ENCODE assay signal across 8 cellular contexts in genomic region chr2:20425371-20425881, GRCh38. TPM values are rescaled to one million over a fixed set of nuclear protein-coding genes. Genes with fewer than 3 reads are reported as not detected.
DNase-seq lines count a peak whose midpoint lies in the region; ATAC-seq, FAIRE-seq and TF ChIP-seq lines count a peak whose summit lies in the region.

No MANE protein-coding gene starts in this region.

- H3K4me2 ChIP-seq in astrocyte (ENCODE audit: low read length) (peak overlapping the region; percentile 60), osteoblast (ENCODE audit: insufficient read depth, low read length) (peak overlapping the region; percentile 42), Karpas-422 (ENCODE audit: low read depth, low read length, poor library complexity, severe bottlenecking) (no peak overlapping the region)

- H3K9me3 Mint-ChIP-seq in astrocyte (ENCODE audit: unreplicated experiment) = peaks cover 2% of the 10 kb centered on the region

- H3K9ac ChIP-seq in astrocyte (ENCODE audit: low read length) (no peak overlapping the region), Karpas-422 (ENCODE audit: low read length) (no peak overlapping the region)

- FAIRE-seq in astrocyte (lab: Jason Lieb, UNC) = no peak

- peak; percentile 49 for DNase-seq in GM06990 (ENCODE audit: extremely low read depth, insufficient read length)
- DNase-seq in astrocyte (ENCODE audit: low read depth) = peak; percentile 64
- DNase-seq in osteoblast (ENCODE audit: insufficient read length, low spot score, missing footprints) = peak; percentile 86
- no peak for DNase-seq in NCI-H2171 treated with DMSO at 0.1 percent for 48 hours (lab: John Stamatoyannopoulos, UW)
- no peak for DNase-seq in SKM-1 treated with dmso at 0.1 percent for 144 hours (lab: John Stamatoyannopoulos, UW; ENCODE audit: unreplicated experiment)
- DNase-seq in Karpas-422 = no peak

- H3K4me1 ChIP-seq in astrocyte (ENCODE audit: insufficient read depth, low read length) = peaks cover 25% of the 10 kb centered on the region
- H3K4me1 ChIP-seq in osteoblast (ENCODE audit: insufficient read depth, low read length) = peaks cover 33% of the 10 kb centered on the region
- H3K4me1 ChIP-seq in Karpas-422 (ENCODE audit: low read length) = peaks cover 8% of the 10 kb centered on the region

- H3K36me3 ChIP-seq in GM06990 (ENCODE audit: control insufficient read depth, insufficient read depth, low read length) (no peaks in the 10 kb centered on the region), astrocyte (ENCODE audit: insufficient read depth, low read length) (no peaks in the 10 kb centered on the region), osteoblast (ENCODE audit: insufficient read depth, low read length) (no peaks in the 10 kb centered on the region), Karpas-422 (ENCODE audit: insufficient read depth, low read length) (no peaks in the 10 kb centered on the region)

- H3K27me3 ChIP-seq in GM06990 (replicated peaks; ENCODE audit: control insufficient read depth, insufficient read depth, low read length) (no peaks in the 10 kb centered on the region), astrocyte (ENCODE audit: insufficient read depth, low read length) (peaks cover 13% of the 10 kb centered on the region), osteoblast (ENCODE audit: insufficient read depth, low read length) (no peaks in the 10 kb centered on the region), Karpas-422 (ENCODE audit: low read length) (no peaks in the 10 kb centered on the region)

- H3K27ac ChIP-seq in astrocyte (ENCODE audit: low read depth, low read length) (no peak overlapping the region), osteoblast (ENCODE audit: low read depth, low read length) (peak overlapping the region; percentile 46), Karpas-422 (ENCODE audit: low read length) (no peak overlapping the region)

- ATAC-seq in HG03159 (IDR thresholded peaks at IDR 0.05; ENCODE audit: unreplicated experiment) = peak; percentile 42
- no peak for ATAC-seq in GM19328 (IDR thresholded peaks at IDR 0.05; ENCODE audit: unreplicated experiment)

- H4K20me1 ChIP-seq in astrocyte (ENCODE audit: insufficient read depth, low read length) = no peaks in the 10 kb centered on the region
- peaks cover 5% of the 10 kb centered on the region for H4K20me1 ChIP-seq in osteoblast (ENCODE audit: insufficient read depth, low read length)
- H4K20me1 ChIP-seq in Karpas-422 (ENCODE audit: insufficient read depth, low read depth, low read length) = no peaks in the 10 kb centered on the region

- H3K4me1 Mint-ChIP-seq in astrocyte (ENCODE audit: low read depth, unreplicated experiment) = peaks cover 16% of the 10 kb centered on the region

- TF ChIP-seq CTCF in GM06990 (IDR thresholded peaks at IDR 0.05; ENCODE audit: insufficient read depth, low read length, poor library complexity, severe bottlenecking) = no peak
- TF ChIP-seq CTCF in astrocyte (IDR thresholded peaks at IDR 0.05; ENCODE audit: insufficient read depth, low read depth, low read length) = no peak
- TF ChIP-seq CTCF in osteoblast (IDR thresholded peaks at IDR 0.05; ENCODE audit: extremely low read depth, low read depth, low read length) = no peak

- no peak overlapping the region for H3K4me3 Mint-ChIP-seq in astrocyte (ENCODE audit: unreplicated experiment)

- peak overlapping the region; percentile 48 for H3K27ac Mint-ChIP-seq in astrocyte (ENCODE audit: unreplicated experiment)

- no peak overlapping the region for H2AFZ ChIP-seq in astrocyte (ENCODE audit: low read depth, low read length)
- H2AFZ ChIP-seq in osteoblast (ENCODE audit: low read length) = no peak overlapping the region
- no peak overlapping the region for H2AFZ ChIP-seq in Karpas-422 (ENCODE audit: low read length)

- H3K9me3 ChIP-seq in astrocyte (ENCODE audit: insufficient read depth, low read depth, low read length) (no peaks in the 10 kb centered on the region), osteoblast (ENCODE audit: low read depth, low read length) (no peaks in the 10 kb centered on the region), Karpas-422 (ENCODE audit: low read length) (no peaks in the 10 kb centered on the region)

- peaks cover 10% of the 10 kb centered on the region for H3K27me3 Mint-ChIP-seq in astrocyte (ENCODE audit: low read depth, unreplicated experiment)

- H3K79me2 ChIP-seq in astrocyte (ENCODE audit: insufficient read depth, low read length) (no peaks in the 10 kb centered on the region), osteoblast (ENCODE audit: insufficient read depth, low read length) (no peaks in the 10 kb centered on the region), Karpas-422 (ENCODE audit: low read length) (no peaks in the 10 kb centered on the region)

- no peaks in the 10 kb centered on the region for H3K36me3 Mint-ChIP-seq in astrocyte (ENCODE audit: low read depth, unreplicated experiment)

- no peaks in the 10 kb centered on the region for H3K9me2 ChIP-seq in Karpas-422 (replicated peaks; ENCODE audit: insufficient read depth, low read length)

- H3K4me3 ChIP-seq in GM06990 (replicated peaks; ENCODE audit: low read depth, low read length) (no peak overlapping the region), astrocyte (ENCODE audit: insufficient read depth, low read depth, low read length) (no peak overlapping the region), osteoblast (ENCODE audit: insufficient read depth, low read length) (no peak overlapping the region), Karpas-422 (ENCODE audit: low read length) (no peak overlapping the region)

RNA-seq across cellular contexts. Expression of gene RHOB, which starts 21.4 kb away (rescaled TPM):
- total RNA-seq in astrocyte (161 and 173 TPM in 2 replicates), osteoblast (145 and 161 TPM in 2 replicates)
- total RNA-seq in Karpas-422 (2014; rRNA removed; shearing (Covaris generic); ENCODE audit: low replicate concordance) = not detected in 2 replicates

Comparison
In these comparisons a context has a peak if more than half of its experiments do, and no peak if none do; other contexts are left out.
1. DNase-seq: peak in GM06990 (single experiment), astrocyte (single experiment) and osteoblast (single experiment); none in NCI-H2171 treated with DMSO at 0.1 percent for 48 hours (single experiment), SKM-1 treated with dmso at 0.1 percent for 144 hours (single experiment) and Karpas-422 (single experiment).
2. RNA of gene RHOB, which starts 21.4 kb away (total RNA-seq): 145 to 161 TPM in osteoblast and 161 to 173 TPM in astrocyte; not detected in Karpas-422; every median in the first group is over 100 times any median in the second.